22 cellular contexts compared by ENCODE assay signal in the genomic region with DNA sequence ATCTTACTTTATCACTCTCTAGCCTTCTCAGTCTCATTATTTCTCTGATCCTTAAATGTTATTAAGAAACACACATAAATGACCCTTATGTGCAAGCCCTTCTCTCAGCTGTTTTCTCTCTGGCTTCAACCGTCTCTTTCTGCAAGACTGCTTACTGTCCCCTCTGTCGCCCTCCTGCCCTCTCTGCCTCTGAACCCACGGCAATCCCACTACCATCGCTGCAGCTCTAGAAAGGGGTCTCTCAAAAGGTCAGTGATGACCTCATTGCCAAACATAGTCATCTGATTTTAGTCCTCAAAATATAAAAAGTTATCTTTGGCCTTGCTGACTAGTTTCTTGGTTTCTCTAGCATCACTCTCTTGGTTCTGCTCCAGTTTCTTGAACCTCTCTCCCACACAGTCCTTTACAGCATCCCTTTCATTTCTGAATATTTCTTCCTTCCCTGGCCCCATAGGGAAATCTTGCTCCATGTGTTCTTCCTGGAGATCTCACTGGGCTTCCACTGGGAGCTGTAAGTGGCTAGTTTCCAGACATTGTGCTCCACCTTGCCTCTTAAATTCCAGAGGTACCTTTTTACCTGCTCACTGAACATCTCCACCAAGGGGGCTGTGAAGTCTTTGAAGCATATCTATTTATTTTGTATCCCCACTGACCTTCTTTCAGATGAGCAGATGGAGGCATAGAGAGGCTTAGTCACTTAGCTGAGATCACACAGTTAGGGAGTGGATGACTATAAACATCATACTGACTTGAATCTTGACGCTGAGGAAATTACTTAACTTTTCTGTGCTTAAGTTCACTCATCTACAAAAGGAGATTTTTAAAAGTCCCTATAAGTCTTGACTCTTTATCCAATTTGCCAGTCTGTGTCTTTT.
DNase-seq lines count a peak whose midpoint lies in the region; ATAC-seq and TF ChIP-seq lines count a peak whose summit lies in the region.
"Had no signal": no experiment of that assay in that cellular context is flagged by ENCODE, and none has a peak within 500 bp of the region (broad histone marks: within the 10 kb centered on the region; RNA-seq: fewer than 3 reads in every experiment).

No MANE protein-coding gene starts in this region.

- no peak for ATAC-seq in GM19023 (IDR thresholded peaks at IDR 0.05; ENCODE audit: unreplicated experiment)
- ATAC-seq: effector memory CD8-positive, alpha-beta T cell; K562 had no signal

- DNase-seq in Caki2 (ENCODE audit: low read depth): peak; percentile 6
- DNase-seq in adipocyte (ENCODE audit: low read depth): no peak
- DNase-seq in fibroblast of the conjunctiva (ENCODE audit: low read depth): peak; percentile 1
- no peak for DNase-seq in neural crest cell (ENCODE audit: low read depth, low spot score)
- no peak for DNase-seq in BE2C
- no peak for DNase-seq in HAP-1 (ENCODE audit: low spot score in 2 of 2)
- DNase-seq in NCI-H2171 (lab: John Stamatoyannopoulos, UW): no peak
- DNase-seq: activated gamma-delta T cell; amniotic stem cell; CD4-positive, alpha-beta T cell; DMS53; effector memory CD8-positive, alpha-beta T cell; left cardiac atrium; NCI-H187; NCI-H446 treated with DMSO at 0.1 percent for 48 hours; nephron progenitor cell; RPMI8226; substantia nigra had no signal

- H3K4me3 ChIP-seq in adipocyte (ENCODE audit: low read length): peak overlapping the region; percentile 39
- no peak overlapping the region for H3K4me3 ChIP-seq in BE2C (ENCODE audit: low read depth, low read length)
- no peak overlapping the region for H3K4me3 ChIP-seq in HAP-1
- H3K4me3 ChIP-seq: K562 had no signal

- H3K4me1 ChIP-seq in adipocyte (ENCODE audit: control insufficient read depth, insufficient read depth, low read length): peaks cover 11% of the 10 kb centered on the region
- H3K4me1 ChIP-seq in BE2C: no peaks in the 10 kb centered on the region
- H3K4me1 ChIP-seq in HAP-1: no peaks in the 10 kb centered on the region

- TF ChIP-seq CTCF in neural crest cell (conservative IDR thresholded peaks at IDR 0.05) (no peak), BE2C (IDR thresholded peaks at IDR 0.05; ENCODE audit: low read depth, low read length) (no peak)

- H3K9me3 Mint-ChIP-seq in neural crest cell: peaks cover 21% of the 10 kb centered on the region

- H3K27ac Mint-ChIP-seq in neural crest cell (ENCODE audit: unreplicated experiment): peak overlapping the region; percentile 39
- H3K27ac Mint-ChIP-seq: CD4-positive, alpha-beta T cell; effector memory CD8-positive, alpha-beta T cell; mesothelial cell of epicardium; nephron progenitor cell; progenitor cell of endocrine pancreas had no signal

- H3K9ac ChIP-seq in adipocyte (ENCODE audit: low read length): no peak overlapping the region

- H3K36me3 ChIP-seq in adipocyte (ENCODE audit: control insufficient read depth, insufficient read depth, low read length, severe bottlenecking): no peaks in the 10 kb centered on the region
- H3K36me3 ChIP-seq in BE2C: no peaks in the 10 kb centered on the region
- H3K36me3 ChIP-seq in HAP-1 (replicated peaks): no peaks in the 10 kb centered on the region

- H3K9me3 ChIP-seq in adipocyte (ENCODE audit: control insufficient read depth, low read length): no peaks in the 10 kb centered on the region
- H3K9me3 ChIP-seq in BE2C: no peaks in the 10 kb centered on the region
- H3K9me3 ChIP-seq in HAP-1: no peaks in the 10 kb centered on the region

- H3K4me3 Mint-ChIP-seq in neural crest cell: no peak overlapping the region
- H3K4me3 Mint-ChIP-seq: CD4-positive, alpha-beta T cell; effector memory CD8-positive, alpha-beta T cell; mesothelial cell of epicardium; nephron progenitor cell had no signal

- H3K36me3 Mint-ChIP-seq in neural crest cell (ENCODE audit: low read depth): peaks cover 37% of the 10 kb centered on the region

- peaks cover 6% of the 10 kb centered on the region for H3K4me1 Mint-ChIP-seq in neural crest cell
- H3K4me1 Mint-ChIP-seq: nephron progenitor cell had no signal

- H3K27me3 ChIP-seq in adipocyte (replicated peaks; ENCODE audit: control insufficient read depth, insufficient read depth, low read length): no peaks in the 10 kb centered on the region
- H3K27me3 ChIP-seq in BE2C: no peaks in the 10 kb centered on the region
- no peaks in the 10 kb centered on the region; the same call in 1 of the 2 replicates for H3K27me3 ChIP-seq in HAP-1 (ENCODE audit: low read depth)

- no peaks in the 10 kb centered on the region for H3K27me3 Mint-ChIP-seq in neural crest cell (ENCODE audit: low read depth)
- H3K27me3 Mint-ChIP-seq: CD4-positive, alpha-beta T cell; effector memory CD8-positive, alpha-beta T cell; progenitor cell of endocrine pancreas had no signal

- in situ Hi-C loops in Caki2 (cut with HindIII; ENCODE audit: low pct_unique_long_range_greater_than_20kb, low sequenced_read_pairs) (no loop called here), HAP-1 (cut with MboI; ENCODE audit: low sequenced_read_pairs) (no loop called here)

Comparison
In these comparisons a context has a peak if more than half of its experiments do, and no peak if none do; other contexts are left out.
1. DNase-seq: peak in Caki2 (single experiment) and fibroblast of the conjunctiva (single experiment); none in adipocyte (single experiment), neural crest cell (single experiment), BE2C (single experiment), HAP-1 (0 of 2) and NCI-H2171 (single experiment).